10 cellular contexts compared by ENCODE assay signal in the genomic region with DNA sequence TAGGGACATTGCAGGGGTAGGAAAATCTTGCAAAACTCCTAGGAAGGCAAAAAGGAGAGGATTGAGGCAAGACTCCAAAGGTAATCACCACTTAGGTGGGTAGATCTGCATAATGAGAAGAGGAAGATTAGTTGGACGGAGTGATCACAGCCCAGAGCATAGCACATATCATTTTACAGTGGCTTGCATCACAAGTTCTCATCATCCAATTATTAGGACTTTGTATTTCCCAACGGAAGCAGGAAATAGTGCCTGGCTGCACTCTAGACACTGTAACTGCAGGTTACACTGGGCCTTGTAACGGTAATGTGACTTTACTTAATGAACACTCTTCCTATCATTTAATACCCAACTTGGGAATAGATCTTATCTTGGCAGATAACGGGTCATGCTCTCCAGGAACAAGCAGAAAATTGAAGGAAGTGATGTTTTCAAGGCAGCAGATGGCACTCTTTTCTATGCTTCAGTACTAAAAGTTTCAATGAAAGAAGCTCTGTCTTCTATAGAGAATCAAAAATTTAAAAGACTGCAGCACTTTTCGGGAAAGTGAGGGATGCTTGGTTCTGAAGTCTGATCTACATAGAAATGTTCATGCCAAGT.
DNase-seq lines count a peak whose midpoint lies in the region; ATAC-seq and TF ChIP-seq lines count a peak whose summit lies in the region.
"Had no signal": no experiment of that assay in that cellular context is flagged by ENCODE, and none has a peak within 500 bp of the region (broad histone marks: within the 10 kb centered on the region; RNA-seq: fewer than 3 reads in every experiment).

No MANE protein-coding gene starts in this region.

- H3K27ac Mint-ChIP-seq in HFFc6, result no peak overlapping the region
- no peak overlapping the region for H3K27ac Mint-ChIP-seq in CD8-positive, alpha-beta memory T cell
- H3K27ac Mint-ChIP-seq: stimulated activated memory B cell treated with anti-CD40 and anti-IgM and Interleukin-4, amounts not matched to agents 10 μg/mL and 1 μg/mL and 100 μg/mL, for 72 hours had no signal

- no peak overlapping the region for H3K9ac ChIP-seq in PC-3 (ENCODE audit: low read length)

- intact Hi-C loops in PC-3 (cut with micrococcal nuclease), result no loop called here

- no peaks in the 10 kb centered on the region for H3K27me3 ChIP-seq in BE2C
- H3K27me3 ChIP-seq in PC-3 (ENCODE audit: low read length), result no peaks in the 10 kb centered on the region
- H3K27me3 ChIP-seq in CD8-positive, alpha-beta memory T cell (ENCODE audit: insufficient read depth, low read length, poor library complexity, severe bottlenecking), result no peaks in the 10 kb centered on the region

- BruUV-seq in PC-3 (replicated peaks; lab: Mats Ljungman, UMichigan), result no TSS peak

- POLR2A ChIA-PET in PC-3 (lab: Charles Lee; ENCODE audit: unreplicated experiment), result no interaction called here
- POLR2A ChIA-PET in CD8-positive, alpha-beta memory T cell (lab: Charles Lee), result no interaction called here

- H3K27ac ChIP-seq in PC-3 (ENCODE audit: low read length), result no peak overlapping the region
- H3K27ac ChIP-seq in CD8-positive, alpha-beta memory T cell (ENCODE audit: low read depth, low read length), result no peak overlapping the region

- H3K79me2 ChIP-seq in PC-3 (ENCODE audit: low read length), result no peaks in the 10 kb centered on the region

- H3K4me1 ChIP-seq in BE2C (peaks cover 5% of the 10 kb centered on the region; the same call in 1 of the 2 replicates), PC-3 (ENCODE audit: insufficient read depth, low read length) (no peaks in the 10 kb centered on the region)
- no peaks in the 10 kb centered on the region for H3K4me1 ChIP-seq in CD8-positive, alpha-beta memory T cell (ENCODE audit: insufficient read depth, low read length)

- CTCF ChIA-PET in PC-3 (lab: Charles Lee), result interaction anchor here (0.6 to 0.7 kb wide), 4 partner anchors 9 to 835 kb away, joined by 3 to 5 read pairs (median 4); no protein-coding TSS in a partner anchor
- CTCF ChIA-PET in CD8-positive, alpha-beta memory T cell (lab: Charles Lee), result no interaction called here

- no peak overlapping the region for H2AFZ ChIP-seq in PC-3 (ENCODE audit: low read length)

- H3K9me3 Mint-ChIP-seq in HFFc6, result no peaks in the 10 kb centered on the region
- no peaks in the 10 kb centered on the region for H3K9me3 Mint-ChIP-seq in CD8-positive, alpha-beta memory T cell
- H3K9me3 Mint-ChIP-seq: stimulated activated memory B cell treated with anti-CD40 and anti-IgM and Interleukin-4, amounts not matched to agents 10 μg/mL and 1 μg/mL and 100 μg/mL, for 72 hours had no signal

- H3K4me3 Mint-ChIP-seq in HFFc6, result no peak overlapping the region
- no peak overlapping the region for H3K4me3 Mint-ChIP-seq in CD8-positive, alpha-beta memory T cell
- H3K4me3 Mint-ChIP-seq: stimulated activated memory B cell treated with anti-CD40 and anti-IgM and Interleukin-4, amounts not matched to agents 10 μg/mL and 1 μg/mL and 100 μg/mL, for 72 hours had no signal

- H3K4me1 Mint-ChIP-seq in HFFc6 (ENCODE audit: low read depth), result no peaks in the 10 kb centered on the region
- H3K4me1 Mint-ChIP-seq in CD8-positive, alpha-beta memory T cell, result no peaks in the 10 kb centered on the region
- H3K4me1 Mint-ChIP-seq: stimulated activated memory B cell treated with anti-CD40 and anti-IgM and Interleukin-4, amounts not matched to agents 10 μg/mL and 1 μg/mL and 100 μg/mL, for 72 hours had no signal

- H3K4me2 ChIP-seq in PC-3 (ENCODE audit: low read length), result no peak overlapping the region

- H4K20me1 ChIP-seq in PC-3 (ENCODE audit: low read length), result no peaks in the 10 kb centered on the region

- no peaks in the 10 kb centered on the region for H3K9me3 ChIP-seq in BE2C
- H3K9me3 ChIP-seq in PC-3 (ENCODE audit: low read length), result no peaks in the 10 kb centered on the region
- no peaks in the 10 kb centered on the region for H3K9me3 ChIP-seq in CD8-positive, alpha-beta memory T cell (ENCODE audit: low read length)
- H3K9me3 ChIP-seq: mucosa of descending colon had no signal

- TF ChIP-seq CTCF in BE2C (IDR thresholded peaks at IDR 0.05; ENCODE audit: low read depth, low read length), result peak; percentile 32; the same call in 1 of the 2 replicates
- TF ChIP-seq CTCF in HFFc6 (IDR thresholded peaks at IDR 0.05), result peak; percentile 51
- peak; percentile 52 for TF ChIP-seq CTCF in PC-3 (conservative IDR thresholded peaks at IDR 0.05; ENCODE audit: low read depth, low read length)

- H3K9me2 ChIP-seq in PC-3 (replicated peaks; ENCODE audit: low read length), result no peaks in the 10 kb centered on the region

- H3K4me3 ChIP-seq in BE2C (ENCODE audit: low read depth, low read length) (no peak overlapping the region), PC-3 (ENCODE audit: low read length) (no peak overlapping the region)
- no peak overlapping the region for H3K4me3 ChIP-seq in CD8-positive, alpha-beta memory T cell (ENCODE audit: low read length)
- H3K4me3 ChIP-seq: mucosa of descending colon had no signal

- no peaks in the 10 kb centered on the region for H3K27me3 Mint-ChIP-seq in HFFc6 (ENCODE audit: insufficient read depth)
- peaks cover 4% of the 10 kb centered on the region in 2 donors for H3K27me3 Mint-ChIP-seq in CD8-positive, alpha-beta memory T cell
- H3K27me3 Mint-ChIP-seq: stimulated activated memory B cell treated with anti-CD40 and anti-IgM and Interleukin-4, amounts not matched to agents 10 μg/mL and 1 μg/mL and 100 μg/mL, for 72 hours had no signal

- ATAC-seq in PC-3, result peak; percentile 45
- no peak for ATAC-seq in GM19328 (IDR thresholded peaks at IDR 0.05; ENCODE audit: unreplicated experiment)
- no peak for ATAC-seq in GM19455 (IDR thresholded peaks at IDR 0.05; ENCODE audit: unreplicated experiment)
- ATAC-seq: mucosa of descending colon; stimulated activated memory B cell treated with anti-CD40 and anti-IgM and Interleukin-4, amounts not matched to agents 10 μg/mL and 1 μg/mL and 100 μg/mL, for 72 hours had no signal

- DNase-seq in BE2C (no peak), HFFc6 (no peak), PC-3 (peak; percentile 30), foreskin melanocyte (peak; percentile 24), HPDE6-E6E7 (ENCODE audit: extremely low spot score) (no peak)
- DNase-seq in CD8-positive, alpha-beta memory T cell, result no peak
- DNase-seq: mucosa of descending colon had no signal

- H3F3A ChIP-seq in PC-3 (ENCODE audit: low read length, unreplicated experiment), result no peaks in the 10 kb centered on the region

- H3K36me3 ChIP-seq in BE2C, result no peaks in the 10 kb centered on the region
- no peaks in the 10 kb centered on the region for H3K36me3 ChIP-seq in PC-3 (ENCODE audit: low read depth, low read length)
- H3K36me3 ChIP-seq in CD8-positive, alpha-beta memory T cell (ENCODE audit: insufficient read depth, low read length), result no peaks in the 10 kb centered on the region

- H3K36me3 Mint-ChIP-seq in HFFc6 (ENCODE audit: low read depth), result no peaks in the 10 kb centered on the region
- no peaks in the 10 kb centered on the region for H3K36me3 Mint-ChIP-seq in CD8-positive, alpha-beta memory T cell
- H3K36me3 Mint-ChIP-seq: stimulated activated memory B cell treated with anti-CD40 and anti-IgM and Interleukin-4, amounts not matched to agents 10 μg/mL and 1 μg/mL and 100 μg/mL, for 72 hours had no signal

Comparison
In these comparisons a context has a peak if more than half of its experiments do, and no peak if none do; other contexts are left out.
1. DNase-seq: peak in PC-3 (single experiment) and foreskin melanocyte (single experiment); none in BE2C (single experiment), HFFc6 (single experiment), HPDE6-E6E7 (single experiment) and CD8-positive, alpha-beta memory T cell (0 of 5).
2. Peak in every context shown above with its lines, with median percentiles within 50 percentile points of each other: CTCF ChIP-seq.